31 cellular contexts compared by ENCODE assay signal in genomic region chr22:26796785-26797184, GRCh38.
"Had no signal": no experiment of that assay in that cellular context is flagged by ENCODE, and none has a peak within 500 bp of the region (broad histone marks: within the 10 kb centered on the region; RNA-seq: fewer than 3 reads in every experiment).

No MANE protein-coding gene starts in this region.

- H3K27me3 ChIP-seq: neural progenitor cell, neutrophil, ovary, right lobe of liver, sigmoid colon, suprapubic skin, testis, tibial artery, transverse colon, upper lobe of right lung, vagina had no signal

- H3K27ac Mint-ChIP-seq: naive B cell; natural killer cell; progenitor cell of endocrine pancreas; stimulated activated effector memory CD8-positive, alpha-beta T cell treated with anti-CD3 and anti-CD28 coated beads, Interleukin-12 subunit alpha, Interleukin-12 subunit beta, amount 100 ng/mL, for 72 hours; stimulated activated naive B cell treated with anti-CD40 and anti-IgM and Interleukin-4, amounts not matched to agents 10 μg/mL and 1 μg/mL and 100 μg/mL, for 72 hours; stimulated activated naive CD8-positive, alpha-beta T cell treated with anti-CD3 and anti-CD28 coated beads, Interleukin-15, amount 100 ng/mL, for 72 hours; type B pancreatic cell had no signal

- H3K9ac ChIP-seq: neural progenitor cell, parathyroid adenoma had no signal

- H2AFZ ChIP-seq: neural progenitor cell, parathyroid adenoma had no signal

- H3K36me3 Mint-ChIP-seq: natural killer cell; stimulated activated effector memory CD8-positive, alpha-beta T cell treated with anti-CD3 and anti-CD28 coated beads, Interleukin-12 subunit alpha, Interleukin-12 subunit beta, amount 100 ng/mL, for 72 hours; type B pancreatic cell had no signal

- H3K4me3 ChIP-seq: neural progenitor cell, ovary, psoas muscle, right lobe of liver, sigmoid colon, suprapubic skin, testis, tibial artery, transverse colon, upper lobe of right lung, vagina had no signal

- H3K27ac ChIP-seq: neural progenitor cell, neutrophil, ovary, parathyroid adenoma, psoas muscle, right lobe of liver, sigmoid colon, suprapubic skin, testis, tibial artery, transverse colon, upper lobe of right lung, vagina had no signal

- H3K4me1 Mint-ChIP-seq: stimulated activated effector memory CD8-positive, alpha-beta T cell treated with anti-CD3 and anti-CD28 coated beads, Interleukin-12 subunit alpha, Interleukin-12 subunit beta, amount 100 ng/mL, for 72 hours; stimulated activated naive CD8-positive, alpha-beta T cell treated with anti-CD3 and anti-CD28 coated beads, Interleukin-15, amount 100 ng/mL, for 72 hours had no signal

- H3K4me2 ChIP-seq: neural progenitor cell had no signal

- H3K36me3 ChIP-seq: neural progenitor cell, neutrophil, ovary, right lobe of liver, upper lobe of right lung, vagina had no signal

- H3K27me3 Mint-ChIP-seq: naive B cell; progenitor cell of endocrine pancreas; stimulated activated naive B cell treated with anti-CD40 and anti-IgM and Interleukin-4, amounts not matched to agents 10 μg/mL and 1 μg/mL and 100 μg/mL, for 72 hours; stimulated activated naive CD8-positive, alpha-beta T cell treated with anti-CD3 and anti-CD28 coated beads, Interleukin-15, amount 100 ng/mL, for 72 hours had no signal

- H3K4me3 Mint-ChIP-seq: natural killer cell; nephron; neural progenitor cell; stimulated activated effector memory CD8-positive, alpha-beta T cell treated with anti-CD3 and anti-CD28 coated beads, Interleukin-12 subunit alpha, Interleukin-12 subunit beta, amount 100 ng/mL, for 72 hours; stimulated activated naive B cell treated with anti-CD40 and anti-IgM and Interleukin-4, amounts not matched to agents 10 μg/mL and 1 μg/mL and 100 μg/mL, for 72 hours; stimulated activated naive CD8-positive, alpha-beta T cell treated with anti-CD3 and anti-CD28 coated beads, Interleukin-15, amount 100 ng/mL, for 72 hours; type B pancreatic cell had no signal

- H3K9me3 ChIP-seq: neutrophil, ovary, psoas muscle, right lobe of liver, sigmoid colon, suprapubic skin, testis, tibial artery, transverse colon, upper lobe of right lung, vagina had no signal

- ATAC-seq: natural killer cell; psoas muscle; right cardiac atrium; stimulated activated effector memory CD8-positive, alpha-beta T cell treated with anti-CD3 and anti-CD28 coated beads, Interleukin-12 subunit alpha, Interleukin-12 subunit beta, amount 100 ng/mL, for 72 hours; stimulated activated naive B cell treated with anti-CD40 and anti-IgM and Interleukin-4, amounts not matched to agents 10 μg/mL and 1 μg/mL and 100 μg/mL, for 72 hours; stimulated activated naive CD8-positive, alpha-beta T cell treated with anti-CD3 and anti-CD28 coated beads, Interleukin-15, amount 100 ng/mL, for 72 hours; stimulated activated naive CD8-positive, alpha-beta T cell treated with anti-CD3 and anti-CD28 coated beads, Interleukin-15, Interleukin-2, amounts not matched to agents 100 U/mL and 50 U/mL, for 24 hours; upper lobe of right lung had no signal

- FAIRE-seq: small intestine had no signal

- H3K9me3 Mint-ChIP-seq: natural killer cell; nephron; neural progenitor cell; stimulated activated effector memory CD8-positive, alpha-beta T cell treated with anti-CD3 and anti-CD28 coated beads, Interleukin-12 subunit alpha, Interleukin-12 subunit beta, amount 100 ng/mL, for 72 hours; stimulated activated naive B cell treated with anti-CD40 and anti-IgM and Interleukin-4, amounts not matched to agents 10 μg/mL and 1 μg/mL and 100 μg/mL, for 72 hours had no signal

- DNase-seq: naive B cell; natural killer cell; nucleus accumbens; ovary; posterior cingulate gyrus; psoas muscle; right cardiac atrium; right lobe of liver; sigmoid colon; small intestine; stimulated activated CD4-positive, alpha-beta T cell treated with anti-CD3 and anti-CD28 coated beads, Interleukin-15, amount 100 ng/mL, for 24 hours; stimulated activated CD4-positive, alpha-beta T cell treated with anti-CD3 and anti-CD28 coated beads, Interleukin-2, amount 100 ng/mL, for 24 hours; stimulated activated CD4-positive, alpha-beta T cell treated with anti-CD3 and anti-CD28 coated beads, Interleukin-2, amount 100 ng/mL, for 48 hours; stimulated activated CD4-positive, alpha-beta T cell treated with anti-CD3 and anti-CD28 coated beads, Interleukin-4, amount 100 ng/mL, for 24 hours; stimulated activated naive B cell treated with anti-CD40 and anti-IgM and Interleukin-4, amounts not matched to agents 10 μg/mL and 1 μg/mL and 100 μg/mL, for 72 hours; stimulated activated naive CD8-positive, alpha-beta T cell treated with anti-CD3 and anti-CD28 coated beads, Interleukin-15, amount 100 ng/mL, for 72 hours; stimulated activated naive CD8-positive, alpha-beta T cell treated with anti-CD3 and anti-CD28 coated beads, Interleukin-15, Interleukin-2, amounts not matched to agents 100 U/mL and 50 U/mL, for 24 hours; substantia nigra; testis; tibial artery; transverse colon; upper lobe of right lung had no signal

- H3K4me1 ChIP-seq: parathyroid adenoma, psoas muscle, right lobe of liver, suprapubic skin, testis, tibial artery, upper lobe of right lung, vagina had no signal

- H3K79me2 ChIP-seq: parathyroid adenoma had no signal
